20 cellular contexts compared by ENCODE assay signal in the genomic region with DNA sequence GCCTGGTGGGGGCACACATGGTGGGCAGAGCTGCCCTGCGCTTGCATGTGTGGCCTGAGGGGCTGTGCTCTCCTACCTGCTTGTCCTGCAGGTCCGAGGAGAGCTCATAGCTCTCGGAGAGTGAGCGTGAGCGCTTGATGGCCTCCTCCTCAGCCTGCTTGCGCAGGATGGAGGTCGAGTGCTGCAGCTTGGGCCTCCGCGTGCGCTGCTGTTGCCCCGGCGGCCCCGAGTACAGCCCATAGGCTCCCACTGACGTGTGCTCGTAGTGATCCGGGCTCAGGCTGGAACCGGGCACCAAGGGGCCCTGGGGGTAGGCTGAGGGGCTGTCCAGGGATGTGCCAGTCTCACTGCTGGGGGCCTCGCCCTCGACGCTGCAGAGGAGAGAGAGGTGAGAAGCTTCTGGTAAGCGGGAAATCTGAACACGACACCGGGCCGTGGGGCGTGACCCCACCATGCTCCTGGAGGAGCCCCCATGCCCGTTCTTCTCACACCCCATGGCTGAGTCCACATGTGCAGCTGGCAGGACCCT.
A peak's percentile ranks its signal among the peaks of the same experiment; 100 is the strongest.
DNase-seq lines count a peak whose midpoint lies in the region; ATAC-seq lines count a peak whose summit lies in the region.
"Had no signal": no experiment of that assay in that cellular context is flagged by ENCODE, and none has a peak within 500 bp of the region (broad histone marks: within the 10 kb centered on the region; RNA-seq: fewer than 3 reads in every experiment).

No MANE protein-coding gene starts in this region.

- H3K27me3 Mint-ChIP-seq in stimulated activated naive CD8-positive, alpha-beta T cell treated with anti-CD3 and anti-CD28 coated beads, Interleukin-15, amount 100 ng/mL, for 72 hours = no peaks in the 10 kb centered on the region
- H3K27me3 Mint-ChIP-seq in activated T-helper 17 cell treated with anti-CD3 and anti-CD28 coated beads, Interleukin-2, amount 50 U/mL, for 72 hours = no peaks in the 10 kb centered on the region
- H3K27me3 Mint-ChIP-seq: CD4-positive, alpha-beta memory T cell had no signal

- H3K27me3 ChIP-seq in neuronal stem cell (ENCODE audit: control insufficient read depth in 3 of 3, insufficient read depth in 3 of 3, low read depth in 1 of 3, low read length in 3 of 3) = no peaks in the 10 kb centered on the region
- H3K27me3 ChIP-seq in effector memory CD4-positive, alpha-beta T cell (replicated peaks; ENCODE audit: control insufficient read depth, insufficient read depth, low read length, poor library complexity, severe bottlenecking) = no peaks in the 10 kb centered on the region
- H3K27me3 ChIP-seq: BE2C had no signal

- peak; percentile 4 for ATAC-seq in stimulated activated naive CD8-positive, alpha-beta T cell treated with anti-CD3 and anti-CD28 coated beads, Interleukin-15, Interleukin-2, amounts not matched to agents 100 U/mL and 50 U/mL, for 24 hours
- no peak for ATAC-seq in stimulated activated naive CD8-positive, alpha-beta T cell treated with anti-CD3 and anti-CD28 coated beads, Interleukin-15, amount 100 ng/mL, for 72 hours
- no peak for ATAC-seq in activated T-helper 17 cell treated with anti-CD3 and anti-CD28 coated beads, Interleukin-2, amount 50 U/mL, for 72 hours (replicated peaks)
- ATAC-seq in GM18858 (IDR thresholded peaks at IDR 0.05; ENCODE audit: unreplicated experiment) = no peak
- ATAC-seq: GM23338, K562 had no signal

- no peak overlapping the region for H2BK15ac ChIP-seq in neuronal stem cell (ENCODE audit: low read length)

- H3K4me1 ChIP-seq in neuronal stem cell (ENCODE audit: control insufficient read depth in 2 of 2, insufficient read depth in 1 of 2, low read depth in 1 of 2, low read length in 2 of 2) = peaks cover 15 to 20% of the 10 kb centered on the region in 2 donors
- H3K4me1 ChIP-seq in effector memory CD4-positive, alpha-beta T cell (ENCODE audit: control insufficient read depth, insufficient read depth, low read length, poor library complexity, severe bottlenecking) = no peaks in the 10 kb centered on the region
- H3K4me1 ChIP-seq: BE2C had no signal

- H4K8ac ChIP-seq in neuronal stem cell (ENCODE audit: low read depth, low read length) = no peak overlapping the region

- H2AK5ac ChIP-seq in neuronal stem cell (ENCODE audit: low read depth, low read length) = peak overlapping the region; percentile 34

- H2AFZ ChIP-seq in neuronal stem cell (ENCODE audit: low read length) = no peak overlapping the region
- H2AFZ ChIP-seq: GM23338 had no signal

- H3K9me3 Mint-ChIP-seq in stimulated activated naive CD8-positive, alpha-beta T cell treated with anti-CD3 and anti-CD28 coated beads, Interleukin-15, amount 100 ng/mL, for 72 hours = no peaks in the 10 kb centered on the region
- H3K9me3 Mint-ChIP-seq in activated T-helper 17 cell treated with anti-CD3 and anti-CD28 coated beads, Interleukin-2, amount 50 U/mL, for 72 hours = no peaks in the 10 kb centered on the region
- H3K9me3 Mint-ChIP-seq: CD4-positive, alpha-beta memory T cell; GM23338 had no signal

- H3K4me2 ChIP-seq in neuronal stem cell (ENCODE audit: insufficient read depth, low read length, poor library complexity, severe bottlenecking) = no peak overlapping the region
- H3K4me2 ChIP-seq: GM23338 had no signal

- H3K4me3 Mint-ChIP-seq in stimulated activated naive CD8-positive, alpha-beta T cell treated with anti-CD3 and anti-CD28 coated beads, Interleukin-15, amount 100 ng/mL, for 72 hours = no peak overlapping the region
- no peak overlapping the region for H3K4me3 Mint-ChIP-seq in activated T-helper 17 cell treated with anti-CD3 and anti-CD28 coated beads, Interleukin-2, amount 50 U/mL, for 72 hours
- H3K4me3 Mint-ChIP-seq: CD14-positive monocyte; CD4-positive, alpha-beta memory T cell; GM23338 had no signal

- H3K4me3 ChIP-seq in neuronal stem cell (ENCODE audit: low read length in 2 of 2) = no peak overlapping the region
- no peak overlapping the region for H3K4me3 ChIP-seq in effector memory CD4-positive, alpha-beta T cell (ENCODE audit: insufficient read depth, low read depth, low read length, poor library complexity, severe bottlenecking)
- H3K4me3 ChIP-seq: GM23338, K562 had no signal

- WGBS in neuronal stem cell (ENCODE audit: extremely low coverage in 2 of 2, insufficient read length in 2 of 2, insufficient replicate concordance in 1 of 2), 2 donors = no CpG with 5 or more reads among the region's 26 CpGs

- peaks cover 12% of the 10 kb centered on the region for H3K4me1 Mint-ChIP-seq in stimulated activated naive CD8-positive, alpha-beta T cell treated with anti-CD3 and anti-CD28 coated beads, Interleukin-15, amount 100 ng/mL, for 72 hours
- no peaks in the 10 kb centered on the region for H3K4me1 Mint-ChIP-seq in activated T-helper 17 cell treated with anti-CD3 and anti-CD28 coated beads, Interleukin-2, amount 50 U/mL, for 72 hours

- H2BK120ac ChIP-seq in neuronal stem cell (ENCODE audit: low read depth, low read length) = no peak overlapping the region

- no peak for DNase-seq in stimulated activated naive CD8-positive, alpha-beta T cell treated with anti-CD3 and anti-CD28 coated beads, Interleukin-15, Interleukin-2, amounts not matched to agents 100 U/mL and 50 U/mL, for 24 hours
- DNase-seq in stimulated activated naive CD8-positive, alpha-beta T cell treated with anti-CD3 and anti-CD28 coated beads, Interleukin-15, amount 100 ng/mL, for 72 hours = no peak
- DNase-seq in neuronal stem cell (ENCODE audit: low spot score) (no peak), mucosa of gallbladder (ENCODE audit: low spot score) (no peak), putamen (ENCODE audit: low spot score) (no peak)
- DNase-seq in effector memory CD4-positive, alpha-beta T cell = no peak
- DNase-seq: 8988T; BE2C; CD4-positive, alpha-beta memory T cell; DMS153; DMS79; GDM1; HCEC 1CT; IMR-90 had no signal

- no peak overlapping the region for H3K27ac Mint-ChIP-seq in stimulated activated naive CD8-positive, alpha-beta T cell treated with anti-CD3 and anti-CD28 coated beads, Interleukin-15, amount 100 ng/mL, for 72 hours
- H3K27ac Mint-ChIP-seq in activated T-helper 17 cell treated with anti-CD3 and anti-CD28 coated beads, Interleukin-2, amount 50 U/mL, for 72 hours = peak overlapping the region; percentile 43
- H3K27ac Mint-ChIP-seq: GM23338 had no signal

- no peak overlapping the region for H3K23ac ChIP-seq in neuronal stem cell (ENCODE audit: low read depth, low read length, poor library complexity)

- no peak overlapping the region for H3K27ac ChIP-seq in neuronal stem cell (replicated peaks; ENCODE audit: low read length)
- no peak overlapping the region for H3K27ac ChIP-seq in effector memory CD4-positive, alpha-beta T cell (ENCODE audit: insufficient read depth, low read length, poor library complexity, severe bottlenecking)
- H3K27ac ChIP-seq: HL-60 had no signal

- H3K4ac ChIP-seq in neuronal stem cell (ENCODE audit: low read length) = no peak overlapping the region

- H3K79me1 ChIP-seq in neuronal stem cell (ENCODE audit: low read depth, low read length) = peaks cover 5% of the 10 kb centered on the region

- peak overlapping the region; percentile 14 for H3K9ac ChIP-seq in neuronal stem cell (ENCODE audit: low read depth, low read length, poor library complexity)

- H3K14ac ChIP-seq in neuronal stem cell (ENCODE audit: low read length) = no peak overlapping the region

- H2BK12ac ChIP-seq in neuronal stem cell (ENCODE audit: low read length) = no peak overlapping the region

- H2BK5ac ChIP-seq in neuronal stem cell (ENCODE audit: low read length) = no peak overlapping the region

- peaks cover 0 to 2% of the 10 kb centered on the region in 2 donors for H3K9me3 ChIP-seq in neuronal stem cell (replicated peaks in 1 of 2; ENCODE audit: control insufficient read depth in 2 of 2, insufficient read depth in 1 of 2, low read depth in 1 of 2, low read length in 2 of 2)
- H3K9me3 ChIP-seq in effector memory CD4-positive, alpha-beta T cell (ENCODE audit: control insufficient read depth, low read length) = no peaks in the 10 kb centered on the region
- H3K9me3 ChIP-seq: BE2C had no signal

- H4K91ac ChIP-seq in neuronal stem cell (ENCODE audit: low read depth, low read length, poor library complexity) = no peak overlapping the region

- H3K36me3 Mint-ChIP-seq in activated T-helper 17 cell treated with anti-CD3 and anti-CD28 coated beads, Interleukin-2, amount 50 U/mL, for 72 hours (ENCODE audit: low read depth) = peaks cover 38% of the 10 kb centered on the region

- H3K36me3 ChIP-seq in neuronal stem cell (replicated peaks in 1 of 2; ENCODE audit: control insufficient read depth in 2 of 2, insufficient read depth in 2 of 2, low read length in 2 of 2) = peaks cover 18 to 53% of the 10 kb centered on the region in 2 donors
- peaks cover 63% of the 10 kb centered on the region for H3K36me3 ChIP-seq in effector memory CD4-positive, alpha-beta T cell (ENCODE audit: control insufficient read depth, insufficient read depth, low read length)
- H3K36me3 ChIP-seq: BE2C had no signal

- H3K18ac ChIP-seq in neuronal stem cell (ENCODE audit: low read length) = no peak overlapping the region
